Comparison of ENCODE assay signal across 18 cellular contexts in genomic region chr20:63360850-63361497, GRCh38. TPM values are rescaled to one million over a fixed set of nuclear protein-coding genes. Genes with fewer than 3 reads are reported as not detected.
DNase-seq lines count a peak whose midpoint lies in the region; ATAC-seq, FAIRE-seq and TF ChIP-seq lines count a peak whose summit lies in the region.
"Had no signal": no experiment of that assay in that cellular context is flagged by ENCODE, and none has a peak within 500 bp of the region (broad histone marks: within the 10 kb centered on the region; RNA-seq: fewer than 3 reads in every experiment).

Gene CHRNA4, minus strand, starts transcription at chr20:63361349. Its CDS starts 184 bp downstream, at chr20:63361165.

- no peaks in the 10 kb centered on the region for H3K9me3 ChIP-seq in BLaER1
- no peaks in the 10 kb centered on the region for H3K9me3 ChIP-seq in GM23248 (ENCODE audit: low read depth)
- H3K9me3 ChIP-seq in kidney (ENCODE audit: control insufficient read depth in 1 of 2, low read length in 2 of 2), result no peaks in the 10 kb centered on the region
- H3K9me3 ChIP-seq in thyroid gland, result no peaks in the 10 kb centered on the region

- no peak for TF ChIP-seq POLR2A in thyroid gland (IDR thresholded peaks at IDR 0.05)

- no peaks in the 10 kb centered on the region for H3K9me2 ChIP-seq in GM23248 (ENCODE audit: insufficient read depth)

- H3K27ac Mint-ChIP-seq in chondrocyte (ENCODE audit: unreplicated experiment), result no peak within 1 kb of the TSS
- H3K27ac Mint-ChIP-seq: activated naive CD4-positive, alpha-beta T cell treated with anti-CD3 and anti-CD28 coated beads, Interleukin-2, amount 50 U/mL, for 24 hours; CD4-positive, CD25-positive, alpha-beta regulatory T cell had no signal

- H4K20me1 ChIP-seq in BLaER1 (peaks cover 26% of the 10 kb centered on the region; the same call in 1 of the 2 replicates), GM23248 (ENCODE audit: insufficient read depth) (no peaks in the 10 kb centered on the region)

- H3K27ac ChIP-seq in BLaER1 (no peak within 1 kb of the TSS), GM23248 (no peak within 1 kb of the TSS), kidney (ENCODE audit: low read depth in 2 of 2, low read length in 2 of 2) (no peak within 1 kb of the TSS), thyroid gland (no peak within 1 kb of the TSS)

- intact Hi-C loops in kidney (cut with DNase I), result no loop called here
- intact Hi-C loops in thyroid gland (cut with DNase I), result loop anchor here (5.0 kb wide), 1 partner anchor 39 kb away; no protein-coding TSS in a partner anchor

- FAIRE-seq in kidney (lab: Jason Lieb, UNC), result no peak
- FAIRE-seq: G401.6 had no signal

- H3K36me3 ChIP-seq in BLaER1 (no peaks in the 10 kb centered on the region), GM23248 (ENCODE audit: low read depth) (no peaks in the 10 kb centered on the region), kidney (ENCODE audit: control insufficient read depth in 1 of 2, insufficient read depth in 2 of 2, low read length in 2 of 2) (no peaks in the 10 kb centered on the region), thyroid gland (no peaks in the 10 kb centered on the region)

- no peaks in the 10 kb centered on the region for H3K79me2 ChIP-seq in GM23248 (ENCODE audit: insufficient read depth)

- H2AFZ ChIP-seq in GM23248, result no peak within 1 kb of the TSS

- ATAC-seq in GM21360 (IDR thresholded peaks at IDR 0.05; ENCODE audit: unreplicated experiment) (no peak), GM19463 (IDR thresholded peaks at IDR 0.05; ENCODE audit: unreplicated experiment) (no peak)
- ATAC-seq: sciatic nerve had no signal

- H3K4me3 ChIP-seq in BLaER1 (no peak within 1 kb of the TSS), GM23248 (no peak within 1 kb of the TSS), kidney (ENCODE audit: low read length in 2 of 2) (no peak within 1 kb of the TSS), thyroid gland (replicated peaks in 1 of 3) (no peak within 1 kb of the TSS)

- peaks cover 20% of the 10 kb centered on the region for H3K27me3 Mint-ChIP-seq in chondrocyte (ENCODE audit: low read depth)

- 4 to 6% methylated on average over 45 of the region's 76 CpGs for WGBS in GM23248 (ENCODE audit: low coverage in 1 of 2, low lambda C conversion rate in 2 of 2, missing lambda C conversion rate in 2 of 2), 2 experiments
- 1 to 2% methylated on average over 19 to 32 of the region's 76 CpGs for WGBS in thyroid gland, 2 donors

- H3K4me2 ChIP-seq in BLaER1 (peak within 1 kb of the TSS; percentile 49), GM23248 (ENCODE audit: unreplicated experiment) (no peak within 1 kb of the TSS)

- peak; percentile 24 for DNase-seq in GM23248
- DNase-seq in chondrocyte (ENCODE audit: low spot score), result peak; percentile 53
- peak; percentile 61 for DNase-seq in kidney
- DNase-seq in COR-L47 (lab: John Stamatoyannopoulos, UW), result no peak
- DNase-seq in thyroid gland, result no peak
- DNase-seq: activated CD8-positive, alpha-beta memory T cell treated with anti-CD3 and anti-CD28 coated beads, Interleukin-2, amount 50 U/mL, for 48 hours; foreskin melanocyte; OCI-M1; stimulated activated CD4-positive, alpha-beta T cell treated with anti-CD3 and anti-CD28 coated beads, Interleukin-4, amount 100 ng/mL, for 4 hours; stimulated activated naive CD4-positive, alpha-beta T cell treated with Interleukin-2 at 50 U/mL for 16 hours had no signal

- H3K9me3 Mint-ChIP-seq in chondrocyte (ENCODE audit: low read depth), result no peaks in the 10 kb centered on the region
- H3K9me3 Mint-ChIP-seq: activated naive CD4-positive, alpha-beta T cell treated with anti-CD3 and anti-CD28 coated beads, Interleukin-2, amount 50 U/mL, for 24 hours had no signal

- peaks cover 71% of the 10 kb centered on the region for H3K27me3 ChIP-seq in BLaER1
- H3K27me3 ChIP-seq in GM23248 (replicated peaks; ENCODE audit: insufficient read depth), result peaks cover 4% of the 10 kb centered on the region
- no peaks in the 10 kb centered on the region for H3K27me3 ChIP-seq in thyroid gland

- in situ Hi-C loops in GM23248 (cut with MboI), result no loop called here

- H3K4me1 ChIP-seq in BLaER1, result peaks cover 16% of the 10 kb centered on the region
- no peaks in the 10 kb centered on the region for H3K4me1 ChIP-seq in GM23248 (ENCODE audit: insufficient read depth)
- peaks cover 0 to 2% of the 10 kb centered on the region in 2 donors for H3K4me1 ChIP-seq in kidney (ENCODE audit: control insufficient read depth in 1 of 2, insufficient read depth in 1 of 2, low read depth in 1 of 2, low read length in 2 of 2)
- H3K4me1 ChIP-seq in thyroid gland, result peaks cover 11 to 20% of the 10 kb centered on the region in 2 donors

- H3K4me3 Mint-ChIP-seq in chondrocyte (ENCODE audit: unreplicated experiment), result no peak within 1 kb of the TSS
- H3K4me3 Mint-ChIP-seq: activated naive CD4-positive, alpha-beta T cell treated with anti-CD3 and anti-CD28 coated beads, Interleukin-2, amount 50 U/mL, for 24 hours; CD4-positive, CD25-positive, alpha-beta regulatory T cell had no signal

- no peaks in the 10 kb centered on the region for H3K4me1 Mint-ChIP-seq in chondrocyte (ENCODE audit: low read depth)

- TF ChIP-seq CTCF in chondrocyte (IDR thresholded peaks at IDR 0.05) (no peak), kidney (IDR thresholded peaks at IDR 0.05; ENCODE audit: borderline replicate concordance, extremely low read depth, insufficient read depth) (no peak), thyroid gland (IDR thresholded peaks at IDR 0.05) (no peak)

- H3K9ac ChIP-seq in BLaER1 (no peak within 1 kb of the TSS), GM23248 (no peak within 1 kb of the TSS), kidney (ENCODE audit: low read length in 2 of 2) (no peak within 1 kb of the TSS)

- no peaks in the 10 kb centered on the region for H3K36me3 Mint-ChIP-seq in chondrocyte (ENCODE audit: low read depth)
- H3K36me3 Mint-ChIP-seq: activated naive CD4-positive, alpha-beta T cell treated with anti-CD3 and anti-CD28 coated beads, Interleukin-2, amount 50 U/mL, for 24 hours; CD4-positive, CD25-positive, alpha-beta regulatory T cell; naive thymus-derived CD8-positive, alpha-beta T cell had no signal

- no peaks in the 10 kb centered on the region for H3F3A ChIP-seq in GM23248 (ENCODE audit: insufficient read depth)

RNA-seq across cellular contexts. Expression of gene CHRNA4, which starts in this region (rescaled TPM):
- not detected in 2 replicates for total RNA-seq in GM23248 (2014; rRNA removed; shearing (Covaris generic))
- polyA plus RNA-seq in GM23248 (2016; fragmentation: Nextera tagmentation; extraction: Ambion mirVana) (not detected in 2 replicates), kidney (ENCODE audit: insufficient read depth, low read depth, low replicate concordance) (0.67 TPM)
- total RNA-seq in chondrocyte (not detected in 3 replicates), kidney (0.44 TPM), thyroid gland (1 to 10 TPM in 3 of 4 donors, under 1 TPM in 1; 0.54 to 6.3 (median 1.9) TPM)
- total RNA-seq: CD4-positive, CD25-positive, alpha-beta regulatory T cell; naive thymus-derived CD8-positive, alpha-beta T cell had no signal
- polyA plus RNA-seq: CD4-positive, CD25-positive, alpha-beta regulatory T cell; naive thymus-derived CD8-positive, alpha-beta T cell had no signal

Comparison
In these comparisons a context has a peak if more than half of its experiments do, and no peak if none do; other contexts are left out.
1. Peak in DNase-seq in GM23248; RNA of the gene not detected or under 1 TPM.
2. Peak in DNase-seq in chondrocyte; RNA of the gene not detected or under 1 TPM.
3. Peak in DNase-seq in kidney; RNA of the gene not detected or under 1 TPM.